ENCODE assay signal across 20 cellular contexts in the genomic region with DNA sequence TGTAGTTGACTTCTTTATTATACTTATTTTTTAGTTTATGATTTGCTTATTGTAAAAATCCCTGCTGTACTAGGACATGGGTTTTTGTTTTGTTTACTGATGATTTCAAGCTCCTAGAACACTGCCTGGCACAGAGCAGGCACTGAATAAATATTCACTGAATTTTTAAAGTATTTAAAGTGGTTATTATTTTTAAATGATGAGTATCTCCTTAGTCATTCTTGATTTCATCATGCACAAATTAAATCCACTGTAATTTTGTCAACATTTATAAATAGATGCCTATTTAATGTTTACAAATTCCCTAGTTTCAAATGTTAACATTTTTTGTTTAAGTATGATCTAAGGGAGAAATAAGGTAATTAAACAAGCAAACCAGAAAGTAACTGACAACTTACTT.
A peak's percentile ranks its signal among the peaks of the same experiment; 100 is the strongest.
DNase-seq lines count a peak whose midpoint lies in the region; ATAC-seq and TF ChIP-seq lines count a peak whose summit lies in the region.
"Had no signal": no experiment of that assay in that cellular context is flagged by ENCODE, and none has a peak within 500 bp of the region (broad histone marks: within the 10 kb centered on the region; RNA-seq: fewer than 3 reads in every experiment).

No MANE protein-coding gene starts in this region.

- H3K27me3 ChIP-seq in BJ (ENCODE audit: control insufficient read depth, insufficient read depth, low read length): no peaks in the 10 kb centered on the region
- no peaks in the 10 kb centered on the region for H3K27me3 ChIP-seq in SK-N-SH (ENCODE audit: insufficient read depth)
- H3K27me3 ChIP-seq: BLaER1 treated with 17β-estradiol and CSF1 and Interleukin-3, amounts not matched to agents 10 nM and 100 nM had no signal

- DNase-seq in BJ (ENCODE audit: low read depth) (peak; percentile 21), HS-5 (ENCODE audit: low read depth) (peak; percentile 2), epithelial cell of esophagus (ENCODE audit: low read depth) (peak; percentile 24), iris pigment epithelial cell (ENCODE audit: low read depth) (peak; percentile 43), SK-N-SH (no peak)
- DNase-seq in stimulated activated naive CD4-positive, alpha-beta T cell (lab: John Stamatoyannopoulos, UW): no peak
- DNase-seq: MM.1S, NCI-H1105 treated with DMSO at 0.1 percent for 48 hours, NCI-H187, NCI-H2171, NCI-H446 treated with DMSO at 0.1 percent for 48 hours, NCI-H748 treated with DMSO at 0.1 percent for 48 hours, PC-9 had no signal

- CTCF ChIA-PET in BJ (lab: Yijun Ruan, JAX): no interaction called here
- CTCF ChIA-PET in SK-N-SH (lab: Yijun Ruan, JAX): no interaction called here

- no peak for TF ChIP-seq EP300 in SK-N-SH (IDR thresholded peaks at IDR 0.05; ENCODE audit: borderline replicate concordance in 1 of 2, low read depth in 1 of 2, low read length in 1 of 2)

- no peaks in the 10 kb centered on the region for H3K79me2 ChIP-seq in SK-N-SH (ENCODE audit: insufficient read depth)

- POLR2A ChIA-PET in BJ (lab: Charles Lee) (no interaction called here), SK-N-SH (lab: Yijun Ruan, JAX) (no interaction called here)

- TF ChIP-seq RAD21 in SK-N-SH (IDR thresholded peaks at IDR 0.05; ENCODE audit: low read length): no peak

- H2AFZ ChIP-seq in SK-N-SH (ENCODE audit: low read depth): no peak overlapping the region
- H2AFZ ChIP-seq: PC-9 had no signal

- ATAC-seq in HG02970 (IDR thresholded peaks at IDR 0.05; ENCODE audit: low FRiP score, unreplicated experiment) (no peak), HG02938 (IDR thresholded peaks at IDR 0.05; ENCODE audit: unreplicated experiment) (no peak)
- ATAC-seq: Right ventricle myocardium inferior, SK-N-SH treated with all-trans-retinoic acid at 6 μM for 48 hours had no signal

- peaks cover 2% of the 10 kb centered on the region for H3F3A ChIP-seq in SK-N-SH (replicated peaks; ENCODE audit: insufficient read depth)

- H3K27ac ChIP-seq in SK-N-SH (ENCODE audit: low read depth in 2 of 2, low read length in 1 of 2): no peak overlapping the region
- H3K27ac ChIP-seq: BLaER1 treated with 17β-estradiol and CSF1 and Interleukin-3, amounts not matched to agents 10 nM and 100 nM; KMS-11; PC-9 had no signal

- no peaks in the 10 kb centered on the region for H3K9me2 ChIP-seq in SK-N-SH

- no peak overlapping the region for H3K4me2 ChIP-seq in SK-N-SH
- H3K4me2 ChIP-seq: BLaER1 treated with 17β-estradiol and CSF1 and Interleukin-3, amounts not matched to agents 10 nM and 100 nM; KMS-11; PC-9 had no signal

- H3K36me3 ChIP-seq in BJ (ENCODE audit: control insufficient read depth, insufficient read depth, low read length): no peaks in the 10 kb centered on the region
- no peaks in the 10 kb centered on the region for H3K36me3 ChIP-seq in SK-N-SH (replicated peaks in 1 of 2; ENCODE audit: control insufficient read depth in 1 of 2, insufficient read depth in 2 of 2, low read length in 1 of 2)
- H3K36me3 ChIP-seq: BLaER1 treated with 17β-estradiol and CSF1 and Interleukin-3, amounts not matched to agents 10 nM and 100 nM; HAP-1 had no signal

- H3K9me3 ChIP-seq in SK-N-SH: no peaks in the 10 kb centered on the region
- H3K9me3 ChIP-seq: HAP-1 had no signal

- H3K4me1 ChIP-seq in SK-N-SH (ENCODE audit: control insufficient read depth in 1 of 2, insufficient read depth in 2 of 2, low read depth in 1 of 2, low read length in 1 of 2): no peaks in the 10 kb centered on the region
- H3K4me1 ChIP-seq: HAP-1 had no signal

- no peak for TF ChIP-seq CTCF in BJ (IDR thresholded peaks at IDR 0.05; ENCODE audit: insufficient read depth, low read depth, low read length)
- no peak for TF ChIP-seq CTCF in epithelial cell of esophagus (IDR thresholded peaks at IDR 0.05; ENCODE audit: insufficient read depth, low read depth, low read length, missing control alignments)
- TF ChIP-seq CTCF in SK-N-SH (IDR thresholded peaks at IDR 0.05): no peak

- no peak overlapping the region for H3K9ac ChIP-seq in SK-N-SH
- H3K9ac ChIP-seq: BLaER1 treated with 17β-estradiol and CSF1 and Interleukin-3, amounts not matched to agents 10 nM and 100 nM; KMS-11 had no signal

- H3K4me3 ChIP-seq in BJ (ENCODE audit: low read depth, low read length) (no peak overlapping the region), epithelial cell of esophagus (ENCODE audit: low read length) (no peak overlapping the region), SK-N-SH (ENCODE audit: low read depth in 2 of 2, low read length in 1 of 2) (no peak overlapping the region)
- H3K4me3 ChIP-seq: BLaER1 treated with 17β-estradiol and CSF1 and Interleukin-3, amounts not matched to agents 10 nM and 100 nM; HAP-1; PC-9 had no signal

- H4K20me1 ChIP-seq in SK-N-SH (ENCODE audit: insufficient read depth): no peaks in the 10 kb centered on the region
- H4K20me1 ChIP-seq: BLaER1 treated with 17β-estradiol and CSF1 and Interleukin-3, amounts not matched to agents 10 nM and 100 nM had no signal

TF ChIP-seq in SK-N-SH, 30 proteins besides CTCF, POLR2A, EP300 and RAD21:
- TF ChIP-seq MXI1 (IDR thresholded peaks at IDR 0.05; ENCODE audit: low read depth, low read length) (no peak), TAF1 (IDR thresholded peaks at IDR 0.05; ENCODE audit: borderline replicate concordance, low read depth, low read length) (no peak), JUND (IDR thresholded peaks at IDR 0.05) (no peak), IRF3 (IDR thresholded peaks at IDR 0.05; ENCODE audit: low read depth, low read length) (no peak), YY1 (IDR thresholded peaks at IDR 0.05; ENCODE audit: low read depth) (no peak), TCF12 (IDR thresholded peaks at IDR 0.05) (no peak), GABPA (IDR thresholded peaks at IDR 0.05; ENCODE audit: low read depth) (no peak), RFX5 (IDR thresholded peaks at IDR 0.05; ENCODE audit: low read length) (no peak), NRF1 (IDR thresholded peaks at IDR 0.05; ENCODE audit: low read depth, low read length) (no peak), POLR2AphosphoS5 (IDR thresholded peaks at IDR 0.05; ENCODE audit: low read depth, low read length) (no peak), RCOR1 (IDR thresholded peaks at IDR 0.05; ENCODE audit: low read length) (no peak), MEF2A (IDR thresholded peaks at IDR 0.05; ENCODE audit: borderline replicate concordance, low read depth) (no peak), SMC3 (IDR thresholded peaks at IDR 0.05; ENCODE audit: low read depth, low read length) (no peak)
- TF ChIP-seq, protein P1, sequence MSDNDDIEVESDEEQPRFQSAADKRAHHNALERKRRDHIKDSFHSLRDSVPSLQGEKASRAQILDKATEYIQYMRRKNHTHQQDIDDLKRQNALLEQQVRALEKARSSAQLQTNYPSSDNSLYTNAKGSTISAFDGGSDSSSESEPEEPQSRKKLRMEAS (IDR thresholded peaks at IDR 0.05; ENCODE audit: low read depth): no peak

Comparison
In these comparisons a context has a peak if more than half of its experiments do, and no peak if none do; other contexts are left out.
1. DNase-seq: peak in BJ (single experiment), HS-5 (single experiment), epithelial cell of esophagus (single experiment) and iris pigment epithelial cell (single experiment); none in SK-N-SH (single experiment) and stimulated activated naive CD4-positive, alpha-beta T cell (0 of 6).